Comparison of ENCODE assay signal across 15 cellular contexts in the genomic region with DNA sequence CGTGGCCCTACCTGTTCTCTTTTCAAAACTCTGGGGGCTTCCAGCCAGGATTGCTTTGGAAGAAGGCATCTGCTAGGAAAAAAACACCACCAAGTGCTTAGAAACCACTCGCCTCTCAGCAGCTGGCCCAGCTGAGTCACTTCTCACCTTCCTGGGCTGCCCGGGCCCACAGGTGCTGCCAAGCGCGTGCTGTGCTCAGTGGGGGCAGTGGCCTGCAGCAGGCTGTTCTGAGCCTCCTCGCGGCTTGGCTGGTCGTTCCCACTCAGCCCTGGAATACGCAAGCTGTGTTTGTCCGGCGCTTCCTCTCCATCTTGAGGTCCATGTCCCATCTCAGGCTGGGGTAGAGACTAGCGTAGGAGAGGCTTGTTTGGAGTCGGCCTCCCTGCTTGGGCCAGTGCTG.
"Had no signal": no experiment of that assay in that cellular context is flagged by ENCODE, and none has a peak within 500 bp of the region (broad histone marks: within the 10 kb centered on the region; RNA-seq: fewer than 3 reads in every experiment).

No MANE protein-coding gene starts in this region.

- H3K27me3 ChIP-seq: hepatocyte had no signal

- H3K4me3 Mint-ChIP-seq: activated CD4-positive, alpha-beta T cell treated with anti-CD3 and anti-CD28 coated beads, Interleukin-2, amount 10 ng/mL, durations not matched to agents 7 days and 5 days; nephron; T-helper 1 cell treated with Interleukin-12 subunit alpha and Interleukin-12 subunit beta and Interleukin-4 antibody, amounts not matched to agents 30 μg/mL and 1 μg/mL, for 36 hours had no signal

- H3K4me2 ChIP-seq: hepatocyte had no signal

- H2AFZ ChIP-seq: hepatocyte had no signal

- FAIRE-seq: kidney had no signal

- H3K36me3 Mint-ChIP-seq: activated naive CD4-positive, alpha-beta T cell treated with anti-CD3 and anti-CD28 coated beads, Interleukin-2, amount 50 U/mL, for 72 hours had no signal

- H3K9me3 Mint-ChIP-seq: activated CD4-positive, alpha-beta T cell treated with anti-CD3 and anti-CD28 coated beads, Interleukin-2, amount 10 ng/mL, durations not matched to agents 7 days and 5 days; activated naive CD4-positive, alpha-beta T cell treated with anti-CD3 and anti-CD28 coated beads, Interleukin-2, amount 50 U/mL, for 72 hours; activated T-helper 2 cell treated with anti-CD3 and anti-CD28 coated beads, Interferon-gamma antibody, Interleukin-2, Interleukin-4, amounts not matched to agents 10 μg/mL and 5 μg/mL and 100 μg/mL, durations not matched to agents 14 hours and 24 hours and 36 hours; nephron; T-helper 1 cell treated with Interleukin-12 subunit alpha and Interleukin-12 subunit beta and Interleukin-4 antibody, amounts not matched to agents 30 μg/mL and 1 μg/mL, for 36 hours had no signal

- H3K4me3 ChIP-seq: breast epithelium, hepatocyte, left ventricle myocardium inferior, suprapubic skin had no signal

- H3K27me3 Mint-ChIP-seq: activated CD4-positive, alpha-beta T cell treated with anti-CD3 and anti-CD28 coated beads, Interleukin-2, amount 10 ng/mL, durations not matched to agents 7 days and 5 days had no signal

- H3K27ac Mint-ChIP-seq: activated CD4-positive, alpha-beta T cell treated with anti-CD3 and anti-CD28 coated beads, Interleukin-2, amount 10 ng/mL, durations not matched to agents 7 days and 5 days; activated naive CD4-positive, alpha-beta T cell treated with anti-CD3 and anti-CD28 coated beads, Interleukin-2, amount 50 U/mL, for 72 hours; activated T-helper 2 cell treated with anti-CD3 and anti-CD28 coated beads, Interferon-gamma antibody, Interleukin-2, Interleukin-4, amounts not matched to agents 10 μg/mL and 5 μg/mL and 100 μg/mL, durations not matched to agents 14 hours and 24 hours and 36 hours; nephron; T-helper 1 cell treated with Interleukin-12 subunit alpha and Interleukin-12 subunit beta and Interleukin-4 antibody, amounts not matched to agents 30 μg/mL and 1 μg/mL, for 36 hours had no signal

- H3K4me1 Mint-ChIP-seq: activated CD4-positive, alpha-beta T cell treated with anti-CD3 and anti-CD28 coated beads, Interleukin-2, amount 10 ng/mL, durations not matched to agents 7 days and 5 days had no signal

- H3K36me3 ChIP-seq: breast epithelium had no signal

- H3K9me3 ChIP-seq: breast epithelium, left ventricle myocardium inferior, suprapubic skin had no signal

- DNase-seq: activated CD4-positive, alpha-beta T cell treated with anti-CD3 and anti-CD28 coated beads, Interleukin-2, amount 10 ng/mL, durations not matched to agents 7 days and 5 days; activated CD4-positive, CD25-positive, alpha-beta regulatory T cell; activated T-cell treated with anti-CD3 and anti-CD28 coated beads for 4 hours; amniotic stem cell; kidney; stimulated activated CD4-positive, alpha-beta T cell treated with anti-CD3 and anti-CD28 coated beads, Interleukin-12 subunit alpha, Interleukin-12 subunit beta, amount 100 ng/mL, for 4 hours; stimulated activated naive CD4-positive, alpha-beta T cell treated with Interleukin-2 at 50 U/mL for 16 hours had no signal

- H3K27ac ChIP-seq: hepatocyte, left ventricle myocardium inferior, suprapubic skin had no signal

- H3K79me2 ChIP-seq: hepatocyte had no signal

- ATAC-seq: activated naive CD4-positive, alpha-beta T cell treated with anti-CD3 and anti-CD28 coated beads, Interleukin-2, amount 50 U/mL, for 72 hours had no signal
